ENCODE assay signal across 18 cellular contexts in the genomic region with DNA sequence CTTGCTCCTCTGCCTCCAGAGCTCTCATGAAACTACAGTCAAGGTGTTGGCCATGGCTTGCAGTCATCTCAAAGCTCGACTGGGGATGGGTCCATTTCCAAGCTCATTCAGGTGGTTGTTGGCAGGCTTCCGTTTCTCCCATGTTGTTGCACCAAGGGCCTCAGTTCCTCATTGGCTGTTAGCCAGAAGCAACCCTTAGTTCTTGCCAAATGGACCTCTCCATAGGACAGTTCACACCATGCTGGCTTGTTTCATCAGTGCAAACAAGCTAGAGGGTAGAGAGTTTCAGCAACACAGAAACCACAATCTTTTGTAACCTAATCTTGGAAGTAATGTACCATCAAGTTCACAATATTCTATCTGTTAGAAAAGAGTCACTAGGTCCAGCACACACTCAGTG.
"Had no signal": no experiment of that assay in that cellular context is flagged by ENCODE, and none has a peak within 500 bp of the region (broad histone marks: within the 10 kb centered on the region; RNA-seq: fewer than 3 reads in every experiment).

No MANE protein-coding gene starts in this region.

- FAIRE-seq: endometrium, small intestine had no signal

- ATAC-seq: activated CD4-positive, CD25-positive, alpha-beta regulatory T cell treated with anti-CD3 and anti-CD28 coated beads, Interleukin-2, amount 50 U/mL, for 24 hours; activated T-cell treated with anti-CD3 and anti-CD28 coated beads, Interleukin-2, amount 50 U/mL, for 4 hours had no signal

- H3K4me3 ChIP-seq: breast epithelium, dorsolateral prefrontal cortex, esophagus muscularis mucosa, lung, stomach, thoracic aorta, uterus had no signal

- H3K9me3 ChIP-seq: breast epithelium, esophagus muscularis mucosa, stomach, thoracic aorta, uterus had no signal

- H3K27me3 ChIP-seq: breast epithelium, esophagus muscularis mucosa, stomach, uterus had no signal

- H3K27ac ChIP-seq: breast epithelium, dorsolateral prefrontal cortex, esophagus muscularis mucosa, parathyroid adenoma, stomach, thoracic aorta, uterus had no signal

- DNase-seq: activated CD4-positive, alpha-beta T cell treated with anti-CD3 and anti-CD28 coated beads, Interleukin-2, amount 50 U/mL, for 48 hours; activated gamma-delta T cell; activated naive CD8-positive, alpha-beta T cell treated with anti-CD3 and anti-CD28 coated beads for 36 hours; activated T-cell treated with anti-CD3 and anti-CD28 coated beads, Interleukin-2, amount 50 U/mL, for 4 hours; aorta; dorsolateral prefrontal cortex; immature natural killer cell; naive B cell; small intestine; stomach; uterus had no signal

- H3K4me1 ChIP-seq: breast epithelium, uterus had no signal
